In genomic region chr17:64439521-64439920, GRCh38 we compare ENCODE assay signal across 4 cellular contexts. TPM values are rescaled to one million over a fixed set of nuclear protein-coding genes. Genes with fewer than 3 reads are reported as not detected.
"Had no signal": no experiment of that assay in that cellular context is flagged by ENCODE, and none has a peak within 500 bp of the region (broad histone marks: within the 10 kb centered on the region; RNA-seq: fewer than 3 reads in every experiment).

No MANE protein-coding gene starts in this region.

RNA-seq across cellular contexts. Expression of gene MILR1, which starts 9.4 kb away (rescaled TPM):
- total RNA-seq: activated T-cell treated with anti-CD3 and anti-CD28 coated beads, Interleukin-2, amount 50 U/mL, for 4 hours; activated T-helper 17 cell treated with anti-CD3 and anti-CD28 coated beads, Interleukin-2, amount 50 U/mL, for 72 hours; cardiac muscle cell; chondrocyte had no signal
- polyA plus RNA-seq: cardiac muscle cell had no signal

RNA-seq across cellular contexts. Expression of gene PECAM1, which starts 48.9 kb away (rescaled TPM):
- polyA plus RNA-seq: cardiac muscle cell had no signal
